Comparison of ENCODE assay signal across 23 cellular contexts in genomic region chr1:241336335-241336734, GRCh38. TPM values are rescaled to one million over a fixed set of nuclear protein-coding genes. Genes with fewer than 3 reads are reported as not detected.
DNase-seq lines count a peak whose midpoint lies in the region; ATAC-seq and TF ChIP-seq lines count a peak whose summit lies in the region.
"Had no signal": no experiment of that assay in that cellular context is flagged by ENCODE, and none has a peak within 500 bp of the region (broad histone marks: within the 10 kb centered on the region; RNA-seq: fewer than 3 reads in every experiment).

No MANE protein-coding gene starts in this region.

- no peak overlapping the region for H3K4me3 ChIP-seq in osteoblast (ENCODE audit: insufficient read depth, low read length)
- H3K4me3 ChIP-seq: body of pancreas, heart right ventricle, vagina had no signal

- no peaks in the 10 kb centered on the region for H3K27me3 Mint-ChIP-seq in chondrocyte (ENCODE audit: low read depth)
- H3K27me3 Mint-ChIP-seq: CD4-positive, alpha-beta T cell had no signal

- no peaks in the 10 kb centered on the region for H3K36me3 ChIP-seq in osteoblast (ENCODE audit: insufficient read depth, low read length)
- H3K36me3 ChIP-seq: heart right ventricle, vagina had no signal

- no peaks in the 10 kb centered on the region for H3K4me1 ChIP-seq in osteoblast (ENCODE audit: insufficient read depth, low read length)
- H3K4me1 ChIP-seq: body of pancreas, heart right ventricle, vagina had no signal

- no peaks in the 10 kb centered on the region for H3K9me3 Mint-ChIP-seq in chondrocyte (ENCODE audit: low read depth)

- no peak overlapping the region for H2AFZ ChIP-seq in osteoblast (ENCODE audit: low read length)

- DNase-seq in EH (ENCODE audit: low read depth) (peak; percentile 43), Kasumi-1 (lab: John Stamatoyannopoulos, UW) (peak; percentile 16 to 18), chondrocyte (ENCODE audit: low spot score) (no peak), osteoblast (ENCODE audit: insufficient read length, low spot score, missing footprints) (peak; percentile 62), medulla oblongata (ENCODE audit: extremely low spot score) (no peak), G401 (ENCODE audit: low spot score) (no peak)
- DNase-seq: activated gamma-delta T cell; body of pancreas; CD4-positive, alpha-beta T cell; effector memory CD4-positive, alpha-beta T cell; H7; heart right ventricle; left ventricle myocardium superior; naive thymus-derived CD8-positive, alpha-beta T cell; NCI-H1048; right cardiac atrium; stimulated activated CD4-positive, alpha-beta T cell treated with anti-CD3 and anti-CD28 coated beads, Interleukin-4, amount 100 ng/mL, for 1 hour; SW 1271 had no signal

- no peak overlapping the region for H3K4me2 ChIP-seq in osteoblast (ENCODE audit: insufficient read depth, low read length)

- no peaks in the 10 kb centered on the region for H3K9me3 ChIP-seq in osteoblast (ENCODE audit: low read depth, low read length)
- H3K9me3 ChIP-seq: body of pancreas, heart right ventricle, vagina had no signal

- peak overlapping the region; percentile 52 for H3K27ac Mint-ChIP-seq in chondrocyte (ENCODE audit: unreplicated experiment)
- H3K27ac Mint-ChIP-seq: CD4-positive, alpha-beta T cell; naive thymus-derived CD8-positive, alpha-beta T cell; stimulated activated effector memory CD8-positive, alpha-beta T cell treated with anti-CD3 and anti-CD28 coated beads, Interleukin-12 subunit alpha, Interleukin-12 subunit beta, amount 100 ng/mL, for 72 hours had no signal

- H3K4me3 Mint-ChIP-seq in chondrocyte (ENCODE audit: unreplicated experiment): no peak overlapping the region
- H3K4me3 Mint-ChIP-seq: CD4-positive, alpha-beta T cell; naive thymus-derived CD8-positive, alpha-beta T cell; stimulated activated effector memory CD8-positive, alpha-beta T cell treated with anti-CD3 and anti-CD28 coated beads, Interleukin-12 subunit alpha, Interleukin-12 subunit beta, amount 100 ng/mL, for 72 hours had no signal

- ATAC-seq in GM18520 (IDR thresholded peaks at IDR 0.05; ENCODE audit: unreplicated experiment) (no peak), GM21786 (IDR thresholded peaks at IDR 0.05; ENCODE audit: unreplicated experiment) (no peak)
- ATAC-seq: body of pancreas; heart right ventricle; left ventricle myocardium superior; naive thymus-derived CD8-positive, alpha-beta T cell; right cardiac atrium; stimulated activated effector memory CD8-positive, alpha-beta T cell treated with anti-CD3 and anti-CD28 coated beads, Interleukin-12 subunit alpha, Interleukin-12 subunit beta, amount 100 ng/mL, for 72 hours had no signal

- H3K79me2 ChIP-seq in osteoblast (ENCODE audit: insufficient read depth, low read length): no peaks in the 10 kb centered on the region

- H3K36me3 Mint-ChIP-seq in chondrocyte (ENCODE audit: low read depth): peaks cover under 1% of the 10 kb centered on the region
- H3K36me3 Mint-ChIP-seq: naive thymus-derived CD8-positive, alpha-beta T cell; stimulated activated effector memory CD8-positive, alpha-beta T cell treated with anti-CD3 and anti-CD28 coated beads, Interleukin-12 subunit alpha, Interleukin-12 subunit beta, amount 100 ng/mL, for 72 hours had no signal

- no peak for TF ChIP-seq CTCF in chondrocyte (IDR thresholded peaks at IDR 0.05)
- TF ChIP-seq CTCF in osteoblast (IDR thresholded peaks at IDR 0.05; ENCODE audit: extremely low read depth, low read depth, low read length): no peak

- peaks cover 36% of the 10 kb centered on the region for H3K4me1 Mint-ChIP-seq in chondrocyte (ENCODE audit: low read depth)
- H3K4me1 Mint-ChIP-seq: stimulated activated effector memory CD8-positive, alpha-beta T cell treated with anti-CD3 and anti-CD28 coated beads, Interleukin-12 subunit alpha, Interleukin-12 subunit beta, amount 100 ng/mL, for 72 hours had no signal

- in situ Hi-C loops in G401 (cut with HindIII; ENCODE audit: low sequenced_read_pairs): no loop called here

- no peak overlapping the region for H3K27ac ChIP-seq in osteoblast (ENCODE audit: low read depth, low read length)
- H3K27ac ChIP-seq: body of pancreas, heart right ventricle, vagina, VCaP had no signal

- no peaks in the 10 kb centered on the region for H4K20me1 ChIP-seq in osteoblast (ENCODE audit: insufficient read depth, low read length)

- no peaks in the 10 kb centered on the region for H3K27me3 ChIP-seq in osteoblast (ENCODE audit: insufficient read depth, low read length)
- H3K27me3 ChIP-seq: body of pancreas, vagina had no signal

RNA-seq across cellular contexts. Expression of gene RGS7, which starts 20.7 kb away (rescaled TPM):
- total RNA-seq in chondrocyte (3.3 to 4.5 TPM (median 3.9 TPM) in 3 replicates), osteoblast (0.36 and 0.59 TPM in 2 replicates)
- not detected in 2 replicates for total RNA-seq in G401 (2014; rRNA removed; shearing (Covaris generic))
- total RNA-seq: CD4-positive, alpha-beta T cell; heart right ventricle; left ventricle myocardium superior; naive thymus-derived CD8-positive, alpha-beta T cell; right cardiac atrium; vagina had no signal

Comparison
In these comparisons a context has a peak if more than half of its experiments do, and no peak if none do; other contexts are left out.
1. DNase-seq: peak in EH (single experiment), Kasumi-1 (2 of 2) and osteoblast (single experiment); none in chondrocyte (single experiment), medulla oblongata (single experiment) and G401 (single experiment).